ENCODE assay signal across 1 cellular context in the genomic region with DNA sequence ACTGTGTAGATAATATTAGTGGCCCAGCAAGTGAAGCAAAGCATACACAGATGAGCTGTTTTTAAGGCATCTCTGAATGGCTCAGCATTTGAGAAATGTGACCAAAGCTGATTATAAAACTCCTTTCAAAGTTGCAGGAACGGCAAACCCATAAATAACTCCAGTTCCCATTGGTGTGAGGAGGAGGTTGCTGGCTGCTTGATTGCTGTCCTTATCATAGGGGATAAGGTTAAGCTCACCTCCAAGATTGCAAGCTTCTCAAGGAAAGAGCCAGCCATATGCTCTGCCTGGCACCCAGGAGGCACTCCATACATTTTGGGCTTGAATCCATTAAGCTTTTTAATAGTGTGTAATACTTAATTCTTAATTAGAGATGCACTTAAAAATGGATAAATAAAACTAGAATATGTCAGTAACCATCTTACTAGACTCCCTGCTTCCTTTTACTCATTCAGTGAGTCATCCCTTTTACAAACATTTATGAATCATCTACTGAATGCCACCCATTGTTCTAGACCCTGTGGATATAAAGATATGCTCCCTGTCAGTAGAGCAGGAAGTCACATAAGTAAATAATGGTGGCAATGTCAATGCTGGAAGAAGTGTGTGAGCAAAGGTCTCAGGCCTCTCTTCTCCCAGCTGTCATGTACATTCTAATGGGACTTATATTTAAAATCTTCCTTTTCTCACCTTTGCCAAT.
TF ChIP-seq lines count a peak whose summit lies in the region.

No MANE protein-coding gene starts in this region.

TF ChIP-seq in K562, 482 proteins besides CTCF, POLR2A, EP300 and RAD21 (continued from another document and continues in another):
- TF ChIP-seq CEBPG (CRISPR knock-in tag; IDR thresholded peaks at IDR 0.05), result no peak
- TF ChIP-seq CEBPG (tag; conservative IDR thresholded peaks at IDR 0.05 in 1 of 2, IDR thresholded peaks at IDR 0.05 in 1 of 2), result no peak
- TF ChIP-seq, protein P1, sequence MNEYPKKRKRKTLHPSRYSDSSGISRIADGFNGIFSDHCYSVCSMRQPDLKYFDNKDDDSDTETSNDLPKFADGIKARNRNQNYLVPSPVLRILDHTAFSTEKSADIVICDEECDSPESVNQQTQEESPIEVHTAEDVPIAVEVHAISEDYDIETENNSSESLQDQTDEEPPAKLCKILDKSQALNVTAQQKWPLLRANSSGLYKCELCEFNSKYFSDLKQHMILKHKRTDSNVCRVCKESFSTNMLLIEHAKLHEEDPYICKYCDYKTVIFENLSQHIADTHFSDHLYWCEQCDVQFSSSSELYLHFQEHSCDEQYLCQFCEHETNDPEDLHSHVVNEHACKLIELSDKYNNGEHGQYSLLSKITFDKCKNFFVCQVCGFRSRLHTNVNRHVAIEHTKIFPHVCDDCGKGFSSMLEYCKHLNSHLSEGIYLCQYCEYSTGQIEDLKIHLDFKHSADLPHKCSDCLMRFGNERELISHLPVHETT (CRISPR knock-in tag; conservative IDR thresholded peaks at IDR 0.05 in 1 of 2, IDR thresholded peaks at IDR 0.05 in 1 of 2), result peak in 1 of 2 experiments; percentile 22; a peak in 1 of 4 replicates
- peak; percentile 35; the same call in 1 of the 2 replicates for TF ChIP-seq NFE2 (IDR thresholded peaks at IDR 0.05; ENCODE audit: low read depth)
- TF ChIP-seq, protein P2, sequence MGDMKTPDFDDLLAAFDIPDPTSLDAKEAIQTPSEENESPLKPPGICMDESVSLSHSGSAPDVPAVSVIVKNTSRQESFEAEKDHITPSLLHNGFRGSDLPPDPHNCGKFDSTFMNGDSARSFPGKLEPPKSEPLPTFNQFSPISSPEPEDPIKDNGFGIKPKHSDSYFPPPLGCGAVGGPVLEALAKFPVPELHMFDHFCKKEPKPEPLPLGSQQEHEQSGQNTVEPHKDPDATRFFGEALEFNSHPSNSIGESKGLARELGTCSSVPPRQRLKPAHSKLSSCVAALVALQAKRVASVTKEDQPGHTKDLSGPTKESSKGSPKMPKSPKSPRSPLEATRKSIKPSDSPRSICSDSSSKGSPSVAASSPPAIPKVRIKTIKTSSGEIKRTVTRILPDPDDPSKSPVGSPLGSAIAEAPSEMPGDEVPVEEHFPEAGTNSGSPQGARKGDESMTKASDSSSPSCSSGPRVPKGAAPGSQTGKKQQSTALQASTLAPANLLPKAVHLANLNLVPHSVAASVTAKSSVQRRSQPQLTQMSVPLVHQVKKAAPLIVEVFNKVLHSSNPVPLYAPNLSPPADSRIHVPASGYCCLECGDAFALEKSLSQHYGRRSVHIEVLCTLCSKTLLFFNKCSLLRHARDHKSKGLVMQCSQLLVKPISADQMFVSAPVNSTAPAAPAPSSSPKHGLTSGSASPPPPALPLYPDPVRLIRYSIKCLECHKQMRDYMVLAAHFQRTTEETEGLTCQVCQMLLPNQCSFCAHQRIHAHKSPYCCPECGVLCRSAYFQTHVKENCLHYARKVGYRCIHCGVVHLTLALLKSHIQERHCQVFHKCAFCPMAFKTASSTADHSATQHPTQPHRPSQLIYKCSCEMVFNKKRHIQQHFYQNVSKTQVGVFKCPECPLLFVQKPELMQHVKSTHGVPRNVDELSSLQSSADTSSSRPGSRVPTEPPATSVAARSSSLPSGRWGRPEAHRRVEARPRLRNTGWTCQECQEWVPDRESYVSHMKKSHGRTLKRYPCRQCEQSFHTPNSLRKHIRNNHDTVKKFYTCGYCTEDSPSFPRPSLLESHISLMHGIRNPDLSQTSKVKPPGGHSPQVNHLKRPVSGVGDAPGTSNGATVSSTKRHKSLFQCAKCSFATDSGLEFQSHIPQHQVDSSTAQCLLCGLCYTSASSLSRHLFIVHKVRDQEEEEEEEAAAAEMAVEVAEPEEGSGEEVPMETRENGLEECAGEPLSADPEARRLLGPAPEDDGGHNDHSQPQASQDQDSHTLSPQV (IDR thresholded peaks at IDR 0.05), result peak; percentile 37; the same call in 1 of the 2 replicates
- TF ChIP-seq, protein P3, sequence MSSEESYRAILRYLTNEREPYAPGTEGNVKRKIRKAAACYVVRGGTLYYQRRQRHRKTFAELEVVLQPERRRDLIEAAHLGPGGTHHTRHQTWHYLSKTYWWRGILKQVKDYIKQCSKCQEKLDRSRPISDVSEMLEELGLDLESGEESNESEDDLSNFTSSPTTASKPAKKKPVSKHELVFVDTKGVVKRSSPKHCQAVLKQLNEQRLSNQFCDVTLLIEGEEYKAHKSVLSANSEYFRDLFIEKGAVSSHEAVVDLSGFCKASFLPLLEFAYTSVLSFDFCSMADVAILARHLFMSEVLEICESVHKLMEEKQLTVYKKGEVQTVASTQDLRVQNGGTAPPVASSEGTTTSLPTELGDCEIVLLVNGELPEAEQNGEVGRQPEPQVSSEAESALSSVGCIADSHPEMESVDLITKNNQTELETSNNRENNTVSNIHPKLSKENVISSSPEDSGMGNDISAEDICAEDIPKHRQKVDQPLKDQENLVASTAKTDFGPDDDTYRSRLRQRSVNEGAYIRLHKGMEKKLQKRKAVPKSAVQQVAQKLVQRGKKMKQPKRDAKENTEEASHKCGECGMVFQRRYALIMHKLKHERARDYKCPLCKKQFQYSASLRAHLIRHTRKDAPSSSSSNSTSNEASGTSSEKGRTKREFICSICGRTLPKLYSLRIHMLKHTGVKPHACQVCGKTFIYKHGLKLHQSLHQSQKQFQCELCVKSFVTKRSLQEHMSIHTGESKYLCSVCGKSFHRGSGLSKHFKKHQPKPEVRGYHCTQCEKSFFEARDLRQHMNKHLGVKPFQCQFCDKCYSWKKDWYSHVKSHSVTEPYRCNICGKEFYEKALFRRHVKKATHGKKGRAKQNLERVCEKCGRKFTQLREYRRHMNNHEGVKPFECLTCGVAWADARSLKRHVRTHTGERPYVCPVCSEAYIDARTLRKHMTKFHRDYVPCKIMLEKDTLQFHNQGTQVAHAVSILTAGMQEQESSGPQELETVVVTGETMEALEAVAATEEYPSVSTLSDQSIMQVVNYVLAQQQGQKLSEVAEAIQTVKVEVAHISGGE (CRISPR knock-in tag; IDR thresholded peaks at IDR 0.05), result no peak
- TF ChIP-seq KLF16 (IDR thresholded peaks at IDR 0.05), result peak; percentile 50; the same call in 1 of the 2 replicates
- peak; percentile 65 for TF ChIP-seq LEF1 (IDR thresholded peaks at IDR 0.05)
- TF ChIP-seq KAT2B (IDR thresholded peaks at IDR 0.05; ENCODE audit: low read depth, low read length), result no peak
- TF ChIP-seq TAF9B (IDR thresholded peaks at IDR 0.05; ENCODE audit: partially characterized antibody), result peak; percentile 42
- 0 out of 2 replicates have a peak, but pooled peaks have one; percentile 17 for TF ChIP-seq L3MBTL2 (IDR thresholded peaks at IDR 0.05)
- TF ChIP-seq ETV5 (CRISPR knock-in tag; IDR thresholded peaks at IDR 0.05; ENCODE audit: low read depth), result 0 out of 2 replicates have a peak, but pooled peaks have one; percentile 25
- 0 out of 2 replicates have a peak, but pooled peaks have one; percentile 4 for TF ChIP-seq MAFK (IDR thresholded peaks at IDR 0.05; ENCODE audit: low read length)
- TF ChIP-seq, protein P4, sequence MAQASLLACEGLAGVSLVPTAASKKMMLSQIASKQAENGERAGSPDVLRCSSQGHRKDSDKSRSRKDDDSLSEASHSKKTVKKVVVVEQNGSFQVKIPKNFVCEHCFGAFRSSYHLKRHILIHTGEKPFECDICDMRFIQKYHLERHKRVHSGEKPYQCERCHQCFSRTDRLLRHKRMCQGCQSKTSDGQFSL (CRISPR knock-in tag; IDR thresholded peaks at IDR 0.05), result no peak
- TF ChIP-seq, protein P4 (tag; IDR thresholded peaks at IDR 0.05), result no peak
- TF ChIP-seq, protein P5, sequence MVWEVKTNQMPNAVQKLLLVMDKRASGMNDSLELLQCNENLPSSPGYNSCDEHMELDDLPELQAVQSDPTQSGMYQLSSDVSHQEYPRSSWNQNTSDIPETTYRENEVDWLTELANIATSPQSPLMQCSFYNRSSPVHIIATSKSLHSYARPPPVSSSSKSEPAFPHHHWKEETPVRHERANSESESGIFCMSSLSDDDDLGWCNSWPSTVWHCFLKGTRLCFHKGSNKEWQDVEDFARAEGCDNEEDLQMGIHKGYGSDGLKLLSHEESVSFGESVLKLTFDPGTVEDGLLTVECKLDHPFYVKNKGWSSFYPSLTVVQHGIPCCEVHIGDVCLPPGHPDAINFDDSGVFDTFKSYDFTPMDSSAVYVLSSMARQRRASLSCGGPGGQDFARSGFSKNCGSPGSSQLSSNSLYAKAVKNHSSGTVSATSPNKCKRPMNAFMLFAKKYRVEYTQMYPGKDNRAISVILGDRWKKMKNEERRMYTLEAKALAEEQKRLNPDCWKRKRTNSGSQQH (CRISPR knock-in tag; IDR thresholded peaks at IDR 0.05), result no peak
- TF ChIP-seq POLR2AphosphoS5 (IDR thresholded peaks at IDR 0.05; ENCODE audit: control insufficient read depth, insufficient read depth, low read depth, low read length), result peak; percentile 13; the same call in 1 of the 2 replicates
- TF ChIP-seq EHMT2 (IDR thresholded peaks at IDR 0.05), result peak; percentile 57; the same call in 1 of the 2 replicates
- no peak; a peak in 1 of 4 replicates for TF ChIP-seq ARNT (IDR thresholded peaks at IDR 0.05)
- TF ChIP-seq ZBTB1 (CRISPR knock-in tag; IDR thresholded peaks at IDR 0.05; ENCODE audit: borderline replicate concordance, low read depth), result no peak
- no peak for TF ChIP-seq ZKSCAN3 (CRISPR knock-in tag; IDR thresholded peaks at IDR 0.05)
- TF ChIP-seq MTA2 (IDR thresholded peaks at IDR 0.05; ENCODE audit: low read depth), result peak; percentile 18; the same call in 1 of the 2 replicates
- peak in 1 of 2 experiments; percentile 74; a peak in 2 of 4 replicates for TF ChIP-seq TBL1XR1 (IDR thresholded peaks at IDR 0.05; ENCODE audit: low read length in 2 of 2)
- TF ChIP-seq TEAD4 (IDR thresholded peaks at IDR 0.05; ENCODE audit: low read length), result peak; percentile 73
- no peak for TF ChIP-seq TEAD4 (CRISPR knock-in tag; IDR thresholded peaks at IDR 0.05; ENCODE audit: borderline replicate concordance)
- TF ChIP-seq ZKSCAN8 (CRISPR knock-in tag; IDR thresholded peaks at IDR 0.05), result peak; percentile 92
- TF ChIP-seq ZNF121 (CRISPR knock-in tag; conservative IDR thresholded peaks at IDR 0.05), result peak; percentile 66
- peak; percentile 39 for TF ChIP-seq NEUROD1 (IDR thresholded peaks at IDR 0.05; ENCODE audit: borderline replicate concordance, low read depth, low read length, partially characterized antibody)
- 0 out of 2 replicates have a peak, but pooled peaks have one; percentile 49 for TF ChIP-seq ETV1 (tag; conservative IDR thresholded peaks at IDR 0.05; ENCODE audit: low read depth)
- no peak for TF ChIP-seq WHSC1 (IDR thresholded peaks at IDR 0.05; ENCODE audit: low read length)
- peak; percentile 78 for TF ChIP-seq KDM1A (IDR thresholded peaks at IDR 0.05)
- TF ChIP-seq CREB1 (IDR thresholded peaks at IDR 0.05), result peak; percentile 20; the same call in 1 of the 2 replicates
- no peak for TF ChIP-seq CREB1 (CRISPR knock-in tag; IDR thresholded peaks at IDR 0.05)
- peak; percentile 60 for TF ChIP-seq HDAC3 (IDR thresholded peaks at IDR 0.05; ENCODE audit: borderline replicate concordance, partially characterized antibody)
- TF ChIP-seq, protein P6, sequence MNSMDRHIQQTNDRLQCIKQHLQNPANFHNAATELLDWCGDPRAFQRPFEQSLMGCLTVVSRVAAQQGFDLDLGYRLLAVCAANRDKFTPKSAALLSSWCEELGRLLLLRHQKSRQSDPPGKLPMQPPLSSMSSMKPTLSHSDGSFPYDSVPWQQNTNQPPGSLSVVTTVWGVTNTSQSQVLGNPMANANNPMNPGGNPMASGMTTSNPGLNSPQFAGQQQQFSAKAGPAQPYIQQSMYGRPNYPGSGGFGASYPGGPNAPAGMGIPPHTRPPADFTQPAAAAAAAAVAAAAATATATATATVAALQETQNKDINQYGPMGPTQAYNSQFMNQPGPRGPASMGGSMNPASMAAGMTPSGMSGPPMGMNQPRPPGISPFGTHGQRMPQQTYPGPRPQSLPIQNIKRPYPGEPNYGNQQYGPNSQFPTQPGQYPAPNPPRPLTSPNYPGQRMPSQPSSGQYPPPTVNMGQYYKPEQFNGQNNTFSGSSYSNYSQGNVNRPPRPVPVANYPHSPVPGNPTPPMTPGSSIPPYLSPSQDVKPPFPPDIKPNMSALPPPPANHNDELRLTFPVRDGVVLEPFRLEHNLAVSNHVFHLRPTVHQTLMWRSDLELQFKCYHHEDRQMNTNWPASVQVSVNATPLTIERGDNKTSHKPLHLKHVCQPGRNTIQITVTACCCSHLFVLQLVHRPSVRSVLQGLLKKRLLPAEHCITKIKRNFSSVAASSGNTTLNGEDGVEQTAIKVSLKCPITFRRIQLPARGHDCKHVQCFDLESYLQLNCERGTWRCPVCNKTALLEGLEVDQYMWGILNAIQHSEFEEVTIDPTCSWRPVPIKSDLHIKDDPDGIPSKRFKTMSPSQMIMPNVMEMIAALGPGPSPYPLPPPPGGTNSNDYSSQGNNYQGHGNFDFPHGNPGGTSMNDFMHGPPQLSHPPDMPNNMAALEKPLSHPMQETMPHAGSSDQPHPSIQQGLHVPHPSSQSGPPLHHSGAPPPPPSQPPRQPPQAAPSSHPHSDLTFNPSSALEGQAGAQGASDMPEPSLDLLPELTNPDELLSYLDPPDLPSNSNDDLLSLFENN (IDR thresholded peaks at IDR 0.05; ENCODE audit: low read depth in 2 of 2, low read length in 2 of 2), result peak in 1 of 2 experiments; percentile 64; a peak in 1 of 4 replicates
- peak in 1 of 2 experiments; percentile 76; a peak in 2 of 4 replicates for TF ChIP-seq FOXA3 (CRISPR knock-in tag; conservative IDR thresholded peaks at IDR 0.05 in 1 of 2, IDR thresholded peaks at IDR 0.05 in 1 of 2)
- TF ChIP-seq, protein P7, sequence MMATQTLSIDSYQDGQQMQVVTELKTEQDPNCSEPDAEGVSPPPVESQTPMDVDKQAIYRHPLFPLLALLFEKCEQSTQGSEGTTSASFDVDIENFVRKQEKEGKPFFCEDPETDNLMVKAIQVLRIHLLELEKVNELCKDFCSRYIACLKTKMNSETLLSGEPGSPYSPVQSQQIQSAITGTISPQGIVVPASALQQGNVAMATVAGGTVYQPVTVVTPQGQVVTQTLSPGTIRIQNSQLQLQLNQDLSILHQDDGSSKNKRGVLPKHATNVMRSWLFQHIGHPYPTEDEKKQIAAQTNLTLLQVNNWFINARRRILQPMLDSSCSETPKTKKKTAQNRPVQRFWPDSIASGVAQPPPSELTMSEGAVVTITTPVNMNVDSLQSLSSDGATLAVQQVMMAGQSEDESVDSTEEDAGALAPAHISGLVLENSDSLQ (IDR thresholded peaks at IDR 0.05), result peak; percentile 61; the same call in 1 of the 2 replicates
- TF ChIP-seq NCOA1 (IDR thresholded peaks at IDR 0.05; ENCODE audit: low read depth), result peak; percentile 22; the same call in 1 of the 2 replicates
- TF ChIP-seq ZEB2 (IDR thresholded peaks at IDR 0.05), result peak; percentile 69; the same call in 1 of the 2 replicates
- TF ChIP-seq, protein P8, sequence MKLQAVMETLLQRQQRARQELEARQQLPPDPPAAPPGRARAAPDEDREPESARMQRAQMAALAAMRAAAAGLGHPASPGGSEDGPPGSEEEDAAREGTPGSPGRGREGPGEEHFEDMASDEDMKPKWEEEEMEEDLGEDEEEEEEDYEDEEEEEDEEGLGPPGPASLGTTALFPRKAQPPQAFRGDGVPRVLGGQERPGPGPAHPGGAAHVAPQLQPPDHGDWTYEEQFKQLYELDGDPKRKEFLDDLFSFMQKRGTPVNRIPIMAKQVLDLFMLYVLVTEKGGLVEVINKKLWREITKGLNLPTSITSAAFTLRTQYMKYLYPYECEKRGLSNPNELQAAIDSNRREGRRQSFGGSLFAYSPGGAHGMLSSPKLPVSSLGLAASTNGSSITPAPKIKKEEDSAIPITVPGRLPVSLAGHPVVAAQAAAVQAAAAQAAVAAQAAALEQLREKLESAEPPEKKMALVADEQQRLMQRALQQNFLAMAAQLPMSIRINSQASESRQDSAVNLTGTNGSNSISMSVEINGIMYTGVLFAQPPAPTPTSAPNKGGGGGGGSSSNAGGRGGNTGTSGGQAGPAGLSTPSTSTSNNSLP (IDR thresholded peaks at IDR 0.05; ENCODE audit: borderline replicate concordance, low read depth, low read length), result peak; percentile 34; the same call in 1 of the 2 replicates
- peak in 1 of 2 experiments; percentile 70 for TF ChIP-seq NCOA2 (IDR thresholded peaks at IDR 0.05; ENCODE audit: partially characterized antibody in 2 of 2)
